Comparison of ENCODE assay signal across 12 cellular contexts in genomic region chr12:11499802-11500201, GRCh38.
DNase-seq lines count a peak whose midpoint lies in the region; TF ChIP-seq lines count a peak whose summit lies in the region.
"Had no signal": no experiment of that assay in that cellular context is flagged by ENCODE, and none has a peak within 500 bp of the region (broad histone marks: within the 10 kb centered on the region; RNA-seq: fewer than 3 reads in every experiment).

No MANE protein-coding gene starts in this region.

- H3K4me3 ChIP-seq in hepatocyte: no peak overlapping the region
- H3K4me3 ChIP-seq in transverse colon: no peak overlapping the region
- H3K4me3 ChIP-seq: A549, Peyer's patch, right atrium auricular region had no signal

- H3K79me2 ChIP-seq in hepatocyte: no peaks in the 10 kb centered on the region

- H3K9me3 ChIP-seq in hepatocyte (ENCODE audit: low read depth) (no peaks in the 10 kb centered on the region), transverse colon (no peaks in the 10 kb centered on the region)
- H3K9me3 ChIP-seq: Peyer's patch, right atrium auricular region had no signal

- no peaks in the 10 kb centered on the region for H3K36me3 ChIP-seq in hepatocyte (replicated peaks; ENCODE audit: insufficient read depth, low read depth)
- no peaks in the 10 kb centered on the region for H3K36me3 ChIP-seq in transverse colon
- H3K36me3 ChIP-seq: Peyer's patch, right atrium auricular region had no signal

- H4K20me1 ChIP-seq in hepatocyte (ENCODE audit: insufficient read depth, poor library complexity, severe bottlenecking): no peaks in the 10 kb centered on the region

- intact Hi-C loops in transverse colon (cut with DNase I; ENCODE audit: low total_unique reads): no loop called here

- no peak for TF ChIP-seq EP300 in transverse colon (IDR thresholded peaks at IDR 0.05; ENCODE audit: low read depth)

- H3K4me1 ChIP-seq in hepatocyte (ENCODE audit: insufficient read depth) (peaks cover 4% of the 10 kb centered on the region), transverse colon (peaks cover 0 to 3% (median 2%) of the 10 kb centered on the region in 4 donors)
- H3K4me1 ChIP-seq: A549, Peyer's patch had no signal

- H3K27me3 ChIP-seq in hepatocyte: peaks cover 4% of the 10 kb centered on the region
- peaks cover 26% of the 10 kb centered on the region for H3K27me3 ChIP-seq in transverse colon
- H3K27me3 ChIP-seq: Peyer's patch, right atrium auricular region had no signal

- DNase-seq in NCI-H510A (lab: John Stamatoyannopoulos, UW) (peak; percentile 57), NCI-H510A treated with DMSO at 0.1 percent for 48 hours (lab: John Stamatoyannopoulos, UW) (no peak), NCI-H526 (lab: John Stamatoyannopoulos, UW) (peak; percentile 64 to 86), hepatocyte (ENCODE audit: low spot score) (no peak), putamen (ENCODE audit: low spot score) (peak; percentile 13), GM19238 (ENCODE audit: insufficient read length, low spot score) (no peak), transverse colon (no peak), islet precursor cell (no peak)
- DNase-seq: DND-41 had no signal

- TF ChIP-seq CTCF in hepatocyte (IDR thresholded peaks at IDR 0.05; ENCODE audit: poor library complexity): no peak
- TF ChIP-seq CTCF in transverse colon (IDR thresholded peaks at IDR 0.05): no peak

- no peaks in the 10 kb centered on the region for H3K9me2 ChIP-seq in hepatocyte (replicated peaks; ENCODE audit: insufficient read depth)

- no peak overlapping the region for H3K27ac ChIP-seq in hepatocyte
- no peak overlapping the region for H3K27ac ChIP-seq in transverse colon
- H3K27ac ChIP-seq: A549, Peyer's patch, right atrium auricular region had no signal

- H3K4me2 ChIP-seq in hepatocyte: peak overlapping the region; percentile 69

- no peak for TF ChIP-seq POLR2A in transverse colon (IDR thresholded peaks at IDR 0.05)

- no peak overlapping the region for H2AFZ ChIP-seq in hepatocyte

- in situ Hi-C loops in transverse colon (cut with MboI; ENCODE audit: low pct_ligation_motif_present in 1 of 4, low pct_unique_long_range_greater_than_20kb in 1 of 4, low sequenced_read_pairs in 3 of 4): loop anchor here in 3 of 4 donors (10.0 to 25.0 kb wide), 3 partner anchors 263 to 1263 kb away; no protein-coding TSS in a partner anchor

- WGBS in hepatocyte (ENCODE audit: low lambda C conversion rate, missing lambda C conversion rate): 68% methylated on average over 13 of the region's 13 CpGs
- WGBS in transverse colon (ENCODE audit: low coverage in 1 of 2), 2 donors: 59% methylated on average over 13 of the region's 13 CpGs; no CpG with 5 or more reads in 1 of the 2 donors

Comparison
In these comparisons a context has a peak if more than half of its experiments do, and no peak if none do; other contexts are left out.
1. DNase-seq: peak in NCI-H510A (single experiment), NCI-H526 (2 of 2) and putamen (single experiment); none in NCI-H510A treated with DMSO at 0.1 percent for 48 hours (single experiment), hepatocyte (single experiment), GM19238 (single experiment), transverse colon (single experiment) and islet precursor cell (single experiment).